In the genomic region with DNA sequence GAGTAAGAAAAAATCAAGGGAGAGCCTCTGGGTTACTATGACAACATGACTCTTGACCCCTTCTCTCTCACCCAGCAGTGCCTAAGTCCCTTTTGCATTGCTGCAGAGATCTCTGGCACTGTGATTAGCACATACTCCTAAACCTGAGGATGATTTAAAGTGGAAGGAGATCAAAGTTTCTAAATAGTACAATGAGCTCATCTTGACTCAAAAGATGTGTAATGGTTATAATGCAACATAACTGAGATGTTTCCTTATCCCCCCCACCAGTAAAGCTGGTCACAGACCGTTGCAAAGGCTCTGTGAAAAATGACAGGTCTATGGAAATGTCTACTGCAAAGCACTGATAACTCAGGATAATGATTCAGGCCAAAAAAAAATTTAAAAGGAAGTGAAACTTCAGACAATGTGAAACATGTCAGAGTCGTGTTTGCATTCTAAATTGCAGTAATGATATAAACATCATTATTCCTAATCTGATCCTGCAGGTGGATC, we compare ENCODE assay signal across 12 cellular contexts.
DNase-seq lines count a peak whose midpoint lies in the region; ATAC-seq and TF ChIP-seq lines count a peak whose summit lies in the region.
"Had no signal": no experiment of that assay in that cellular context is flagged by ENCODE, and none has a peak within 500 bp of the region (broad histone marks: within the 10 kb centered on the region; RNA-seq: fewer than 3 reads in every experiment).

No MANE protein-coding gene starts in this region.

- TF ChIP-seq EP300 in tibial nerve (IDR thresholded peaks at IDR 0.05), result no peak

- TF ChIP-seq CTCF in fibroblast of the aortic adventitia (IDR thresholded peaks at IDR 0.05; ENCODE audit: insufficient read depth, low read length), result no peak
- TF ChIP-seq CTCF in tibial nerve (IDR thresholded peaks at IDR 0.05), result no peak
- no peak for TF ChIP-seq CTCF in mucosa of descending colon (IDR thresholded peaks at IDR 0.05)

- H3K36me3 ChIP-seq in tibial nerve (no peaks in the 10 kb centered on the region), mucosa of descending colon (ENCODE audit: low read depth) (no peaks in the 10 kb centered on the region)
- H3K36me3 ChIP-seq: WERI-Rb-1 had no signal

- peaks cover 0 to 4% (median 0%) of the 10 kb centered on the region in 4 donors for H3K9me3 ChIP-seq in tibial nerve
- no peaks in the 10 kb centered on the region for H3K9me3 ChIP-seq in mucosa of descending colon

- intact Hi-C loops in mucosa of descending colon (cut with DNase I, micrococcal nuclease), result no loop called here

- 34 to 43% methylated on average over 2 of the region's 2 CpGs for WGBS in tibial nerve, 2 donors

- DNase-seq in NCI-H146 treated with DMSO at 0.1 percent for 48 hours (lab: John Stamatoyannopoulos, UW; ENCODE audit: unreplicated experiment) (peak; percentile 54), fibroblast of the aortic adventitia (ENCODE audit: low read depth) (peak; percentile 40), tibial nerve (ENCODE audit: low spot score in 2 of 2) (no peak), mucosa of descending colon (no peak)
- DNase-seq: activated naive CD8-positive, alpha-beta T cell treated with anti-CD3 and anti-CD28 coated beads, Interleukin-2, amount 50 U/mL, for 24 hours; foreskin melanocyte; nephron progenitor cell; WERI-Rb-1 had no signal

- H3K27ac ChIP-seq in tibial nerve, result no peak overlapping the region
- H3K27ac ChIP-seq: WERI-Rb-1 had no signal

- H3K4me3 ChIP-seq in fibroblast of the aortic adventitia (ENCODE audit: low read depth, low read length), result no peak overlapping the region
- H3K4me3 ChIP-seq in tibial nerve, result no peak overlapping the region
- no peak overlapping the region for H3K4me3 ChIP-seq in mucosa of descending colon

- no peaks in the 10 kb centered on the region for H3K4me1 ChIP-seq in tibial nerve
- no peaks in the 10 kb centered on the region for H3K4me1 ChIP-seq in mucosa of descending colon (ENCODE audit: low read depth)

- H3K27me3 ChIP-seq in tibial nerve, result no peaks in the 10 kb centered on the region

- no peak for TF ChIP-seq POLR2A in GM18505 (IDR thresholded peaks at IDR 0.05; ENCODE audit: borderline replicate concordance, extremely low read depth, insufficient read depth, insufficient read length)
- TF ChIP-seq POLR2A in tibial nerve (IDR thresholded peaks at IDR 0.05), result no peak

- peak; percentile 85 for ATAC-seq in GM18505 (IDR thresholded peaks at IDR 0.05; ENCODE audit: unreplicated experiment)
- peak; percentile 80 for ATAC-seq in HG02852 (IDR thresholded peaks at IDR 0.05; ENCODE audit: unreplicated experiment)
- ATAC-seq in HG03439 (IDR thresholded peaks at IDR 0.05; ENCODE audit: unreplicated experiment), result no peak
- ATAC-seq in GM21381 (IDR thresholded peaks at IDR 0.05; ENCODE audit: unreplicated experiment), result no peak
- no peak for ATAC-seq in mucosa of descending colon
- ATAC-seq: activated naive CD8-positive, alpha-beta T cell treated with anti-CD3 and anti-CD28 coated beads, Interleukin-2, amount 50 U/mL, for 24 hours had no signal

Comparison
In these comparisons a context has a peak if more than half of its experiments do, and no peak if none do; other contexts are left out.
1. ATAC-seq: peak in GM18505 (single experiment) and HG02852 (single experiment); none in HG03439 (single experiment), GM21381 (single experiment) and mucosa of descending colon (single experiment).
2. DNase-seq: peak in NCI-H146 treated with DMSO at 0.1 percent for 48 hours (single experiment) and fibroblast of the aortic adventitia (single experiment); none in tibial nerve (0 of 2) and mucosa of descending colon (0 of 3).